In genomic region chr6:166336847-166337246, GRCh38 we compare ENCODE assay signal across 25 cellular contexts. TPM values are rescaled to one million over a fixed set of nuclear protein-coding genes. Genes with fewer than 3 reads are reported as not detected.
"Had no signal": no experiment of that assay in that cellular context is flagged by ENCODE, and none has a peak within 500 bp of the region (broad histone marks: within the 10 kb centered on the region; RNA-seq: fewer than 3 reads in every experiment).

No MANE protein-coding gene starts in this region.

- ATAC-seq: esophagus mucosa; gastrocnemius medialis; naive thymus-derived CD4-positive, alpha-beta T cell had no signal

- H3K36me3 ChIP-seq: gastrocnemius medialis had no signal

- H3K27ac Mint-ChIP-seq: activated naive CD4-positive, alpha-beta T cell treated with anti-CD3 and anti-CD28 coated beads, Interleukin-2, amount 50 U/mL, for 24 hours had no signal

- H3K4me3 ChIP-seq: ascending aorta, gastrocnemius medialis, sigmoid colon, spleen, tibial artery had no signal

- H3K27me3 Mint-ChIP-seq: activated naive CD4-positive, alpha-beta T cell treated with anti-CD3 and anti-CD28 coated beads, Interleukin-2, amount 50 U/mL, for 24 hours; naive thymus-derived CD4-positive, alpha-beta T cell; stimulated activated naive CD8-positive, alpha-beta T cell treated with anti-CD3 and anti-CD28 coated beads, Interleukin-15, Interleukin-2, amounts not matched to agents 100 ng/mL and 50 ng/mL, for 24 hours had no signal

- H3K27ac ChIP-seq: ascending aorta, brain microvascular endothelial cell, gastrocnemius medialis, sigmoid colon, spleen, tibial artery had no signal

- H3K27me3 ChIP-seq: ascending aorta, brain microvascular endothelial cell, gastrocnemius medialis, sigmoid colon, spleen, tibial artery had no signal

- H3K9me3 Mint-ChIP-seq: activated naive CD4-positive, alpha-beta T cell treated with anti-CD3 and anti-CD28 coated beads, Interleukin-2, amount 50 U/mL, for 24 hours; naive thymus-derived CD4-positive, alpha-beta T cell; neural crest cell; stimulated activated naive CD8-positive, alpha-beta T cell treated with anti-CD3 and anti-CD28 coated beads, Interleukin-15, Interleukin-2, amounts not matched to agents 100 ng/mL and 50 ng/mL, for 24 hours had no signal

- H3K9me3 ChIP-seq: ascending aorta, gastrocnemius medialis, sigmoid colon, spleen, tibial artery had no signal

- DNase-seq: activated CD4-positive, alpha-beta T cell treated with anti-CD3 and anti-CD28 coated beads, Interleukin-2, amount 50 U/mL, for 1 hour; activated gamma-delta T cell treated with Interleukin-2 at 50 U/mL for 16 hours; activated T-cell treated with anti-CD3 and anti-CD28 coated beads, Interleukin-2, amount 50 U/mL, for 1 hour; brain microvascular endothelial cell; central memory CD4-positive, alpha-beta T cell; effector memory CD4-positive, alpha-beta T cell; gastrocnemius medialis; hypothalamus; mesenchymal stem cell; naive thymus-derived CD4-positive, alpha-beta T cell; occipital lobe; sigmoid colon; spleen; stimulated activated CD4-positive, alpha-beta T cell treated with anti-CD3 and anti-CD28 coated beads, Interleukin-4, amount 100 ng/mL, for 1 hour; tibial artery had no signal

- H3K4me3 Mint-ChIP-seq: activated naive CD4-positive, alpha-beta T cell treated with anti-CD3 and anti-CD28 coated beads, Interleukin-2, amount 50 U/mL, for 24 hours; stimulated activated naive CD8-positive, alpha-beta T cell treated with anti-CD3 and anti-CD28 coated beads, Interleukin-15, Interleukin-2, amounts not matched to agents 100 ng/mL and 50 ng/mL, for 24 hours had no signal

RNA-seq across cellular contexts. Expression of gene PRR18, which starts 28.7 kb away (rescaled TPM):
- total RNA-seq: ascending aorta; dermis microvascular lymphatic vessel endothelial cell; endothelial cell of umbilical vein; gastrocnemius medialis; mucosa of gallbladder; naive thymus-derived CD4-positive, alpha-beta T cell; T-helper 2 cell treated with Interferon-gamma antibody and Interleukin-4, amounts not matched to agents 100 ng/mL and 5 ng/mL, for 36 hours; urinary bladder had no signal
- polyA plus RNA-seq: endothelial cell of umbilical vein; naive thymus-derived CD4-positive, alpha-beta T cell; urinary bladder had no signal
